ENCODE assay signal across 24 cellular contexts in the genomic region with DNA sequence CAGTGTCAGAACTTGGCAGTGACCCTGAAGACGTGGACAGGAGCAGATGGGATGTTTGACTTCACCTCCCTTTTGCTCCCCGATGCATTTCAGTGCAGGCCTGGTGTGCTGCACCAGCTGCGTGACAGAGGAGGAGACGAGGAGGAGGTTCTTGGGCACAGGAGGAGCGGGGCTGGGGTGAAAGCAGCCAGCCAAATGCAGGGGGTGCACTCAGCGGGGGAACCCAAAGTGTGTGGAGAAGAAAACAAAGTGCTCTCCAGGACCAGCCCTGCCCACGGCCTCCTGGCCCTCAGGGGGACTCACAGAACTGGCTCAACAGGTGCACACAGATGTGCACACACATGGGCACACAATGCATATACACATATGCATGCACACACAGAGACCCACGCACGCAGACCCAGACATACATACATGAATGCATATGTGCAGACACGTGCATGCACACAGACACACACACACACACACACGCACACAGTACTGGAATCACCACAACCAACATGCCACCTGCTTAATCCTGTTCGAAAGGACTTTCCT.
"Had no signal": no experiment of that assay in that cellular context is flagged by ENCODE, and none has a peak within 500 bp of the region (broad histone marks: within the 10 kb centered on the region; RNA-seq: fewer than 3 reads in every experiment).

No MANE protein-coding gene starts in this region.

- H3K27ac ChIP-seq: brain microvascular endothelial cell, gastrocnemius medialis, hepatocyte, pancreas, psoas muscle, stomach, suprapubic skin had no signal

- H3K9me3 ChIP-seq: gastrocnemius medialis, pancreas, psoas muscle, stomach, suprapubic skin, tibial nerve had no signal

- H3K27me3 ChIP-seq: brain microvascular endothelial cell, tibial nerve had no signal

- FAIRE-seq: colon, keratinocyte, pancreas had no signal

- H3K4me3 ChIP-seq: gastrocnemius medialis, hepatocyte, pancreas, psoas muscle, smooth muscle cell, stomach, suprapubic skin, tibial nerve had no signal

- H3K4me1 ChIP-seq: gastrocnemius medialis, pancreas, psoas muscle had no signal

- DNase-seq: activated CD4-positive, alpha-beta T cell treated with anti-CD3 and anti-CD28 coated beads for 36 hours; activated CD4-positive, CD25-positive, alpha-beta regulatory T cell; activated CD8-positive, alpha-beta memory T cell treated with anti-CD3 and anti-CD28 coated beads, Interleukin-2, amount 10 ng/mL, durations not matched to agents 7 days and 5 days; activated CD8-positive, alpha-beta T cell treated with anti-CD3 and anti-CD28 coated beads, Interleukin-2, amount 10 ng/mL, durations not matched to agents 7 days and 5 days; activated naive CD4-positive, alpha-beta T cell; activated T-cell treated with anti-CD3 and anti-CD28 coated beads, Interleukin-2, amount 50 U/mL, for 72 hours; aorta; brain microvascular endothelial cell; effector memory CD4-positive, alpha-beta T cell; gastrocnemius medialis; midbrain; naive thymus-derived CD8-positive, alpha-beta T cell; psoas muscle; stimulated activated CD4-positive, alpha-beta T cell treated with anti-CD3 and anti-CD28 coated beads, Interleukin-15, amount 100 ng/mL, for 24 hours; stimulated activated CD4-positive, alpha-beta T cell treated with anti-CD3 and anti-CD28 coated beads, Interleukin-2, amount 100 ng/mL, for 24 hours; stimulated activated naive B cell treated with anti-CD40 and anti-IgM and Interleukin-4, amounts not matched to agents 10 μg/mL and 1 μg/mL and 100 μg/mL, for 72 hours; stomach had no signal

- ATAC-seq: activated CD4-positive, alpha-beta T cell treated with anti-CD3 and anti-CD28 coated beads for 36 hours; activated CD8-positive, alpha-beta memory T cell treated with anti-CD3 and anti-CD28 coated beads, Interleukin-2, amount 10 ng/mL, durations not matched to agents 7 days and 5 days; activated CD8-positive, alpha-beta T cell treated with anti-CD3 and anti-CD28 coated beads, Interleukin-2, amount 10 ng/mL, durations not matched to agents 7 days and 5 days; activated T-cell treated with anti-CD3 and anti-CD28 coated beads, Interleukin-2, amount 50 U/mL, for 72 hours; gastrocnemius medialis; naive thymus-derived CD8-positive, alpha-beta T cell; pancreas; psoas muscle; stimulated activated naive B cell treated with anti-CD40 and anti-IgM and Interleukin-4, amounts not matched to agents 10 μg/mL and 1 μg/mL and 100 μg/mL, for 72 hours had no signal

- H3K36me3 ChIP-seq: brain microvascular endothelial cell, gastrocnemius medialis, pancreas, stomach, suprapubic skin, tibial nerve had no signal
